Comparison of ENCODE assay signal across 9 cellular contexts in the genomic region with DNA sequence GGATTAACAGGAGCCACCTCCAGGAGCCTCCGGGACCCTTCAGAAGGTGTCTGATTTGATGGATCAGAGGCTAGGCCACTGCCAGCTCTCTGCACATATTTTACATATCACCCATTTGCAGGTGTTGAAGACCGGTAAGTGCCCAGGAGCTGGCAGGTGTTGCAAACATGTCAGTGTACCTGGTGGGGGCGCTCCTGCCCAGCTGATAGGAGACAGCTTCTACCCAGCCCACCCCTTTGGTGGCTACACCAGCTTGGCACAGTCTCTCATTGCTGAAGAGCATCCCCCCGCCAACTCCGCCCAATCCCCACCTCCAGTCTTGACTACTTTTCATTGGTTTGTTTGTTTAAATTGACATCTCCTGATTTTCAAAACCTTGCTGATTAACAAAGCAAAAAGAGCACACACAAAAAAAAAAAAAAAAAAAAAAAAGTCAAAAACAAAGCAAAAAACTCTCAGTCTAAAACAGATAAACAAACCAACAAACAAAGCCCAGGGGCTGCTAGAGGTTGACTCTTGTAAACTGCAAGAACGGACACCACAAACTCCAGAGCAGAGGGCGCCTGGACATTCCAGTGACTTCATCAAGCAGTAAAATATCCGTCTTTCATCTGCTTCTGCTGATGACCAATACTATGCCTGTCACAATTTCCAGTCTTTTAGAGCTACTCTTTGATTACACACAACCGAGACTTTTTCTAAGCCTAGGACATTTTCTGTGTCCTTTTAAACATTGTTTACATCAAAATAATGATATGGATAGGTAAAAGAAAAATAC.
A peak's percentile ranks its signal among the peaks of the same experiment; 100 is the strongest.
DNase-seq lines count a peak whose midpoint lies in the region; ATAC-seq and TF ChIP-seq lines count a peak whose summit lies in the region.
"Had no signal": no experiment of that assay in that cellular context is flagged by ENCODE, and none has a peak within 500 bp of the region (broad histone marks: within the 10 kb centered on the region; RNA-seq: fewer than 3 reads in every experiment).

No MANE protein-coding gene starts in this region.

- no peaks in the 10 kb centered on the region for H3K4me1 ChIP-seq in right lobe of liver
- H3K4me1 ChIP-seq: prostate gland had no signal

- H3K9me3 ChIP-seq in right lobe of liver, result no peaks in the 10 kb centered on the region
- H3K9me3 ChIP-seq: prostate gland had no signal

- H3K9me3 Mint-ChIP-seq in WTC11, result no peaks in the 10 kb centered on the region
- H3K9me3 Mint-ChIP-seq in effector memory CD8-positive, alpha-beta T cell, result peaks cover 7 to 27% of the 10 kb centered on the region in 2 donors

- H3K27me3 Mint-ChIP-seq in WTC11 (ENCODE audit: low read depth), result no peaks in the 10 kb centered on the region
- no peaks in the 10 kb centered on the region for H3K27me3 Mint-ChIP-seq in effector memory CD8-positive, alpha-beta T cell

- no peak overlapping the region for H3K27ac ChIP-seq in right lobe of liver
- H3K27ac ChIP-seq: prostate gland had no signal

- peak; percentile 77 for TF ChIP-seq CTCF in WTC11 (IDR thresholded peaks at IDR 0.05)
- peak; percentile 42 to 61 (median 46) for TF ChIP-seq CTCF in right lobe of liver (IDR thresholded peaks at IDR 0.05)

- DNase-seq in DMS153 treated with DMSO at 0.1 percent for 48 hours (lab: John Stamatoyannopoulos, UW; ENCODE audit: unreplicated experiment), result peak; percentile 3
- peak; percentile 59 for DNase-seq in HT-29 (ENCODE audit: low spot score)
- DNase-seq in WTC11 (ENCODE audit: low spot score), result peak; percentile 91
- DNase-seq in right lobe of liver, result peak; percentile 59 to 72 (median 66)
- DNase-seq in NCI-H1436 (lab: John Stamatoyannopoulos, UW), result no peak
- no peak for DNase-seq in effector memory CD8-positive, alpha-beta T cell

- no peak overlapping the region for H3K4me3 Mint-ChIP-seq in WTC11
- H3K4me3 Mint-ChIP-seq in effector memory CD8-positive, alpha-beta T cell, result no peak overlapping the region

- no peaks in the 10 kb centered on the region for H3K27me3 ChIP-seq in right lobe of liver

- no peaks in the 10 kb centered on the region for H3K36me3 Mint-ChIP-seq in WTC11
- H3K36me3 Mint-ChIP-seq in effector memory CD8-positive, alpha-beta T cell (ENCODE audit: insufficient read depth), result no peaks in the 10 kb centered on the region

- 66% methylated on average over 6 of the region's 9 CpGs for WGBS in right lobe of liver (ENCODE audit: insufficient coverage, low coverage, low lambda C conversion rate, missing lambda C conversion rate)

- H3K36me3 ChIP-seq in right lobe of liver, result no peaks in the 10 kb centered on the region
- H3K36me3 ChIP-seq: prostate gland had no signal

- no peak overlapping the region for H3K4me3 ChIP-seq in right lobe of liver
- H3K4me3 ChIP-seq: prostate gland had no signal

- POLR2A ChIA-PET in WTC11 (lab: Charles Lee), result interaction anchor here (0.6 to 1.1 kb wide), 5 partner anchors 10 to 744 kb away, joined by 3 to 6 read pairs (median 4); no protein-coding TSS in a partner anchor

- CTCF ChIA-PET in WTC11 (lab: Charles Lee), result interaction anchor here (0.6 to 2.1 kb wide), 31 partner anchors 9 to 1073 kb away, joined by 3 to 11 read pairs (median 4); no protein-coding TSS in a partner anchor

- H3K4me1 Mint-ChIP-seq in WTC11, result peaks cover 27% of the 10 kb centered on the region
- no peaks in the 10 kb centered on the region for H3K4me1 Mint-ChIP-seq in effector memory CD8-positive, alpha-beta T cell (ENCODE audit: low read depth in 2 of 2)

- ATAC-seq in WTC11, result peak; percentile 99
- peak; percentile 78 to 93 (median 79) for ATAC-seq in right lobe of liver
- no peak for ATAC-seq in HG03095 (IDR thresholded peaks at IDR 0.05; ENCODE audit: unreplicated experiment)
- ATAC-seq in HG02970 (IDR thresholded peaks at IDR 0.05; ENCODE audit: low FRiP score, unreplicated experiment), result no peak
- ATAC-seq in effector memory CD8-positive, alpha-beta T cell (replicated peaks), result no peak

- intact Hi-C loops in right lobe of liver (cut with DNase I), result no loop called here

- no peak overlapping the region; the same call in 1 of the 2 replicates for H3K27ac Mint-ChIP-seq in WTC11
- no peak overlapping the region for H3K27ac Mint-ChIP-seq in effector memory CD8-positive, alpha-beta T cell

- no peak for TF ChIP-seq POLR2A in right lobe of liver (IDR thresholded peaks at IDR 0.05)

TF ChIP-seq in WTC11, 78 proteins besides CTCF, POLR2A, EP300 and RAD21:
- no peak for TF ChIP-seq CBFB (CRISPR knock-in tag; IDR thresholded peaks at IDR 0.05; ENCODE audit: low read depth)
- TF ChIP-seq, protein P1, sequence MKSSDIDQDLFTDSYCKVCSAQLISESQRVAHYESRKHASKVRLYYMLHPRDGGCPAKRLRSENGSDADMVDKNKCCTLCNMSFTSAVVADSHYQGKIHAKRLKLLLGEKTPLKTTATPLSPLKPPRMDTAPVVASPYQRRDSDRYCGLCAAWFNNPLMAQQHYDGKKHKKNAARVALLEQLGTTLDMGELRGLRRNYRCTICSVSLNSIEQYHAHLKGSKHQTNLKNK (CRISPR knock-in tag; IDR thresholded peaks at IDR 0.05), result no peak
- no peak for TF ChIP-seq FOXK1 (CRISPR knock-in tag; IDR thresholded peaks at IDR 0.05)
- TF ChIP-seq JUN (CRISPR knock-in tag; IDR thresholded peaks at IDR 0.05), result no peak
- TF ChIP-seq FOXJ3 (CRISPR knock-in tag; IDR thresholded peaks at IDR 0.05; ENCODE audit: borderline replicate concordance), result no peak
- TF ChIP-seq CREM (CRISPR knock-in tag; IDR thresholded peaks at IDR 0.05), result no peak
- TF ChIP-seq CREB1 (CRISPR knock-in tag; IDR thresholded peaks at IDR 0.05), result no peak
- TF ChIP-seq TP53 (CRISPR knock-in tag; IDR thresholded peaks at IDR 0.05), result no peak
TF ChIP-seq in WTC11: peak in this region for 0.

Comparison
In these comparisons a context has a peak if more than half of its experiments do, and no peak if none do; other contexts are left out.
1. DNase-seq: peak in DMS153 treated with DMSO at 0.1 percent for 48 hours (single experiment), HT-29 (single experiment), WTC11 (single experiment) and right lobe of liver (3 of 3); none in NCI-H1436 (single experiment) and effector memory CD8-positive, alpha-beta T cell (0 of 3).
2. ATAC-seq: peak in WTC11 (single experiment) and right lobe of liver (4 of 4); none in HG03095 (single experiment), HG02970 (single experiment) and effector memory CD8-positive, alpha-beta T cell (single experiment).